8 cellular contexts compared by ENCODE assay signal in the genomic region with DNA sequence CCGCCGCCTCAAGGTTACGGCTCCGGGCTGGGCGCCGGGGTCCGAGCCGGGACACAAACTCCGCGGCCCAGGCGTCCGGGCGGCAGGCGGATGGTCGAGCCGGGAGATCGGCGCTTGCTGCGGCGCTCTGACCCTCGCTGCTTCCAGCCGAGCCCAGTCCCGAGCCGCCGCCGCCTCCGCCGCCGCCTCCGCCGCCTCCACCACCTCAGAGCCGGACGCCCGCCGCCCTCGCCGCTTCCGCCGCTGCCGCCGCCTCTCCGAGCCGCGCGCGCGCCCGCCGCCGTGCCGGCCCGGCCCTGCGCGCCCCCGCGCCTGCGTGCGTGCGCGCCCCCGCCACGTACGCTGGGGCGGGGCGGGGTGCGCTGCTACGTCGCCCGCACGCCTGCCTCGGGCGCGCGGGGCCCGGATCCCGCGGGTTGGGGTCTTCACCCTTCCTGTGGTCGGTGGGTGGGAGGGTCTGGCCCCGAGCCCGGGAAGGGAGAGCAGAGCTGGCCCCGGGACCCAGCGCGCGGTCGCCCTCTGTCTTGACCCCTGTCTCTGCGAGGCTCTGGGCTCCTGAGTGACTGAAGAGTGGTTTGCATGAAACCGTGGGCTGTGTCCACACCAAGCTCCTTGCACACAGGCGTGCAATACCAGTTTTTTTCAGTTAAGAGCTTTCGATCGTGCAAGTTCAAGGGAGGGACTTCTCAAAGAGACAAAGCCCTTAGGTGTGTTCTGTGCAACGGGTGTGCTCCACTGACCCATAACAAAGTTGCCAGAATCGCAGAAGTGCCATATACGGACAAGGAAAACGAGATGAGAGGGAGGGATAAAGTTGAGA. TPM values are rescaled to one million over a fixed set of nuclear protein-coding genes. Genes with fewer than 3 reads are reported as not detected.
DNase-seq lines count a peak whose midpoint lies in the region; ATAC-seq lines count a peak whose summit lies in the region.

Gene SMURF1, minus strand, starts transcription at position 256 of the 820 bp plus-strand sequence. CDS start 328 bp downstream, outside the sequence.

- peaks cover 4% of the 10 kb centered on the region for H3K27me3 Mint-ChIP-seq in activated CD4-positive, alpha-beta memory T cell treated with anti-CD3 and anti-CD28 coated beads, Interleukin-2, amount 10 ng/mL, durations not matched to agents 7 days and 5 days

- CTCF ChIA-PET in activated CD4-positive, alpha-beta memory T cell treated with anti-CD3 and anti-CD28 coated beads, Interleukin-2, amount 10 ng/mL, durations not matched to agents 7 days and 5 days (lab: Charles Lee), result interaction anchor here (0.6 to 1.2 kb wide), 2 partner anchors 41 to 81 kb away, joined by 3 read pairs; no protein-coding TSS in a partner anchor

- peaks cover 34% of the 10 kb centered on the region for H3K4me1 Mint-ChIP-seq in activated CD4-positive, alpha-beta memory T cell treated with anti-CD3 and anti-CD28 coated beads, Interleukin-2, amount 10 ng/mL, durations not matched to agents 7 days and 5 days

- H3K9me3 Mint-ChIP-seq in activated CD4-positive, alpha-beta memory T cell treated with anti-CD3 and anti-CD28 coated beads, Interleukin-2, amount 10 ng/mL, durations not matched to agents 7 days and 5 days, result no peaks in the 10 kb centered on the region

- H3K27ac Mint-ChIP-seq in activated CD4-positive, alpha-beta memory T cell treated with anti-CD3 and anti-CD28 coated beads, Interleukin-2, amount 10 ng/mL, durations not matched to agents 7 days and 5 days, result peak within 1 kb of the TSS; percentile 80

- in situ Hi-C loops in ACHN (cut with HindIII; ENCODE audit: low pct_ligation_motif_present, low pct_unique_long_range_greater_than_20kb, low sequenced_read_pairs), result no loop called here

- peak within 1 kb of the TSS; percentile 88 for H3K4me3 Mint-ChIP-seq in activated CD4-positive, alpha-beta memory T cell treated with anti-CD3 and anti-CD28 coated beads, Interleukin-2, amount 10 ng/mL, durations not matched to agents 7 days and 5 days

- ATAC-seq in GM18519 (IDR thresholded peaks at IDR 0.05; ENCODE audit: low FRiP score, unreplicated experiment), result peak; percentile 63
- ATAC-seq in HG03045 (IDR thresholded peaks at IDR 0.05; ENCODE audit: unreplicated experiment), result peak; percentile 83

- POLR2A ChIA-PET in activated CD4-positive, alpha-beta memory T cell treated with anti-CD3 and anti-CD28 coated beads, Interleukin-2, amount 10 ng/mL, durations not matched to agents 7 days and 5 days (lab: Charles Lee), result interaction anchor here (1.3 kb wide), 1 partner anchor 177 kb away, joined by 3 read pairs; no protein-coding TSS in a partner anchor

- H3K36me3 Mint-ChIP-seq in activated CD4-positive, alpha-beta memory T cell treated with anti-CD3 and anti-CD28 coated beads, Interleukin-2, amount 10 ng/mL, durations not matched to agents 7 days and 5 days (ENCODE audit: low read depth), result peaks cover 10% of the 10 kb centered on the region

- DNase-seq in ACHN (peak; percentile 85), NCI-H460 (ENCODE audit: extremely low read depth, low read depth) (peak; percentile 56), lung microvascular endothelial cell (ENCODE audit: low read depth in 2 of 2) (peak; percentile 72 to 76)
- DNase-seq in activated CD4-positive, alpha-beta memory T cell treated with anti-CD3 and anti-CD28 coated beads, Interleukin-2, amount 10 ng/mL, durations not matched to agents 7 days and 5 days, result peak; percentile 78
- peak; percentile 52 for DNase-seq in effector CD4-positive, alpha-beta T cell
- peak; percentile 25 to 66 (median 43) for DNase-seq in stimulated activated CD4-positive, alpha-beta T cell treated with anti-CD3 and anti-CD28 coated beads, TNF-alpha, amount 100 ng/mL, for 24 hours (ENCODE audit: low read depth in 3 of 3)

RNA-seq across cellular contexts. Expression of gene SMURF1, which starts in this region (rescaled TPM):
- total RNA-seq in NCI-H460 (2014; rRNA removed; shearing (Covaris generic)), result 23.6 and 26.4 TPM in 2 replicates
- polyA plus RNA-seq in NCI-H460 (2014; cell fraction: nucleus; rRNA removed), result 18.4 and 23.3 TPM in 2 replicates
- 10 to 100 TPM; 15.9 to 17.6 TPM for total RNA-seq in activated CD4-positive, alpha-beta memory T cell treated with anti-CD3 and anti-CD28 coated beads, Interleukin-2, amount 10 ng/mL, durations not matched to agents 7 days and 5 days
- 11.3 and 16.9 TPM in 2 replicates for total RNA-seq in lung microvascular endothelial cell

Comparison
In these comparisons a context has a peak if more than half of its experiments do, and no peak if none do; other contexts are left out.
1. Peak in every context shown above with its lines: DNase-seq and ATAC-seq.